ENCODE assay signal across 14 cellular contexts in genomic region chr6:90691823-90692222, GRCh38.
DNase-seq lines count a peak whose midpoint lies in the region; ATAC-seq and TF ChIP-seq lines count a peak whose summit lies in the region.
"Had no signal": no experiment of that assay in that cellular context is flagged by ENCODE, and none has a peak within 500 bp of the region (broad histone marks: within the 10 kb centered on the region; RNA-seq: fewer than 3 reads in every experiment).

No MANE protein-coding gene starts in this region.

- no peaks in the 10 kb centered on the region for H3K36me3 ChIP-seq in right lobe of liver

- POLR2A ChIA-PET in AG04450 (lab: Yijun Ruan, JAX), result no interaction called here

- H3K4me3 ChIP-seq in AG04450 (ENCODE audit: low read depth, low read length), result no peak overlapping the region
- H3K4me3 ChIP-seq in epithelial cell of esophagus (ENCODE audit: low read length), result no peak overlapping the region
- no peak overlapping the region for H3K4me3 ChIP-seq in right lobe of liver
- H3K4me3 ChIP-seq: psoas muscle had no signal

- peak; percentile 27 for TF ChIP-seq CTCF in AG04450 (IDR thresholded peaks at IDR 0.05; ENCODE audit: low read depth, low read length)
- TF ChIP-seq CTCF in GM13976 (IDR thresholded peaks at IDR 0.05; ENCODE audit: borderline replicate concordance, control extremely low read depth, extremely low read depth, insufficient read depth, missing control alignments), result peak; percentile 8
- peak; percentile 49 for TF ChIP-seq CTCF in epithelial cell of esophagus (IDR thresholded peaks at IDR 0.05; ENCODE audit: insufficient read depth, low read depth, low read length, missing control alignments)
- TF ChIP-seq CTCF in right lobe of liver (IDR thresholded peaks at IDR 0.05), result peak in 1 of 4 donors; percentile 4

- WGBS in right lobe of liver (ENCODE audit: insufficient coverage, low coverage, low lambda C conversion rate, missing lambda C conversion rate), result 36% methylated on average over 1 of the region's 1 CpG

- ATAC-seq in GM18498 (IDR thresholded peaks at IDR 0.05; ENCODE audit: unreplicated experiment) (no peak), right lobe of liver (no peak), GM21737 (IDR thresholded peaks at IDR 0.05; ENCODE audit: unreplicated experiment) (no peak)
- ATAC-seq: esophagus mucosa; psoas muscle; Right ventricle myocardium inferior; stimulated activated naive B cell treated with anti-CD40 and anti-IgM and Interleukin-4, amounts not matched to agents 10 μg/mL and 1 μg/mL and 100 μg/mL, for 72 hours had no signal

- no peaks in the 10 kb centered on the region for H3K4me1 ChIP-seq in right lobe of liver
- H3K4me1 ChIP-seq: psoas muscle had no signal

- DNase-seq in AG04450 (ENCODE audit: low read depth, low spot score) (no peak), GM13976 (ENCODE audit: low spot score) (no peak), NAMALWA (ENCODE audit: low spot score) (peak; percentile 36), epithelial cell of esophagus (ENCODE audit: low read depth) (peak; percentile 37), right lobe of liver (no peak), NOMO-1 treated with dmso at 0.1 percent for 144 hours (lab: John Stamatoyannopoulos, UW; ENCODE audit: unreplicated experiment) (no peak)
- DNase-seq: NCI-H1048; psoas muscle; stimulated activated CD4-positive, alpha-beta T cell treated with anti-CD3 and anti-CD28 coated beads, Interleukin-2, amount 100 ng/mL, for 48 hours; stimulated activated naive B cell treated with anti-CD40 and anti-IgM and Interleukin-4, amounts not matched to agents 10 μg/mL and 1 μg/mL and 100 μg/mL, for 72 hours had no signal

- H3K27ac ChIP-seq in AG04450 (ENCODE audit: low read depth, low read length) (no peak overlapping the region), right lobe of liver (no peak overlapping the region)
- H3K27ac ChIP-seq: psoas muscle had no signal

- H3K27me3 ChIP-seq in AG04450 (ENCODE audit: control insufficient read depth, insufficient read depth, low read length) (no peaks in the 10 kb centered on the region), right lobe of liver (no peaks in the 10 kb centered on the region)

- no peak for TF ChIP-seq POLR2A in right lobe of liver (IDR thresholded peaks at IDR 0.05)

- in situ Hi-C loops in GM13976 (cut with MboI; ENCODE audit: low sequenced_read_pairs, unreplicated experiment), result no loop called here

- CTCF ChIA-PET in AG04450 (lab: Charles Lee), result no interaction called here

- H3K9me3 ChIP-seq in AG04450 (ENCODE audit: control insufficient read depth, insufficient read depth, low read length) (no peaks in the 10 kb centered on the region), right lobe of liver (no peaks in the 10 kb centered on the region)
- H3K9me3 ChIP-seq: psoas muscle had no signal

- intact Hi-C loops in right lobe of liver (cut with DNase I), result no loop called here

Comparison
In these comparisons a context has a peak if more than half of its experiments do, and no peak if none do; other contexts are left out.
1. DNase-seq: peak in NAMALWA (single experiment) and epithelial cell of esophagus (single experiment); none in AG04450 (single experiment), GM13976 (single experiment), right lobe of liver (0 of 3) and NOMO-1 treated with dmso at 0.1 percent for 144 hours (single experiment).